In genomic region chr12:116262741-116263140, GRCh38 we compare ENCODE assay signal across 16 cellular contexts. TPM values are rescaled to one million over a fixed set of nuclear protein-coding genes. Genes with fewer than 3 reads are reported as not detected.
DNase-seq lines count a peak whose midpoint lies in the region; ATAC-seq, FAIRE-seq and TF ChIP-seq lines count a peak whose summit lies in the region.
"Had no signal": no experiment of that assay in that cellular context is flagged by ENCODE, and none has a peak within 500 bp of the region (broad histone marks: within the 10 kb centered on the region; RNA-seq: fewer than 3 reads in every experiment).

No MANE protein-coding gene starts in this region.

- peaks cover 48% of the 10 kb centered on the region for H3K4me1 Mint-ChIP-seq in chondrocyte (ENCODE audit: low read depth)

- TF ChIP-seq POLR2A in A549 (IDR thresholded peaks at IDR 0.05; ENCODE audit: low read length) (no peak), H54 (IDR thresholded peaks at IDR 0.05; ENCODE audit: low read depth, low read length) (no peak)

- H3K9me3 ChIP-seq in A549 (no peaks in the 10 kb centered on the region), trophoblast cell (ENCODE audit: insufficient read depth, low read depth, low read length) (no peaks in the 10 kb centered on the region)

- ATAC-seq in A549 (no peak), Right ventricle myocardium inferior (no peak)
- ATAC-seq: GM12878, HCT116 had no signal

- FAIRE-seq in A549 (lab: Jason Lieb, UNC), result no peak
- peak; percentile 15 for FAIRE-seq in H54 (lab: Jason Lieb, UNC)
- FAIRE-seq: GM12878, GM18507 had no signal

- POLR2A ChIA-PET in A549 (lab: Yijun Ruan, JAX), result no interaction called here

- no peak overlapping the region for H4K91ac ChIP-seq in trophoblast cell (ENCODE audit: low read depth, low read length)

- H3K4me1 ChIP-seq in A549 (peaks cover 100% of the 10 kb centered on the region), trophoblast cell (ENCODE audit: control insufficient read depth in 1 of 2, insufficient read depth in 2 of 2, low read length in 2 of 2) (peaks cover 2 to 15% of the 10 kb centered on the region in 2 experiments)

- no peak overlapping the region for H2BK5ac ChIP-seq in trophoblast cell (ENCODE audit: low read depth, low read length, poor library complexity)

- TF ChIP-seq EP300 in A549 (IDR thresholded peaks at IDR 0.05), result no peak

- H3K36me3 Mint-ChIP-seq in chondrocyte (ENCODE audit: low read depth), result no peaks in the 10 kb centered on the region
- H3K36me3 Mint-ChIP-seq: CD4-positive, alpha-beta memory T cell; IgD-negative memory B cell had no signal

- H3K4me3 Mint-ChIP-seq in chondrocyte (ENCODE audit: unreplicated experiment), result no peak overlapping the region
- H3K4me3 Mint-ChIP-seq: B cell had no signal

- TF ChIP-seq RAD21 in A549 (conservative IDR thresholded peaks at IDR 0.05 in 1 of 2, IDR thresholded peaks at IDR 0.05 in 1 of 2), result no peak

- DNase-seq in A549 (ENCODE audit: low read depth in 1 of 2, low spot score in 1 of 2), result no peak
- DNase-seq in H54 (ENCODE audit: insufficient read length, low spot score), result no peak
- DNase-seq in chondrocyte (ENCODE audit: low spot score), result no peak
- peak; percentile 21 to 86 for DNase-seq in trophoblast cell
- no peak for DNase-seq in brain microvascular endothelial cell
- DNase-seq in GDM1 (lab: John Stamatoyannopoulos, UW), result no peak
- no peak for DNase-seq in Right ventricle myocardium inferior (ENCODE audit: missing footprints)
- DNase-seq: C1 segment of cervical spinal cord; CD4-positive, alpha-beta memory T cell; DND-41; KG1 had no signal

- H4K8ac ChIP-seq in trophoblast cell (ENCODE audit: low read depth, low read length), result no peak overlapping the region

- no peak overlapping the region for H2BK12ac ChIP-seq in trophoblast cell (ENCODE audit: low read length)

- WGBS in A549 (ENCODE audit: missing lambda C conversion rate), result 91% methylated on average over 2 of the region's 2 CpGs
- no CpG with 5 or more reads among the region's 2 CpGs for WGBS in trophoblast cell (ENCODE audit: extremely low coverage, insufficient coverage, insufficient read length)

- no peak overlapping the region for H3K4ac ChIP-seq in trophoblast cell (ENCODE audit: low read depth, low read length)

- intact Hi-C loops in Right ventricle myocardium inferior (cut with DNase I), result loop anchor here (10.0 kb wide), 1 partner anchor 432 kb away; no protein-coding TSS in a partner anchor

- peak overlapping the region; percentile 76 for H3K27ac Mint-ChIP-seq in chondrocyte (ENCODE audit: unreplicated experiment)
- H3K27ac Mint-ChIP-seq: B cell, IgD-negative memory B cell had no signal

- H3K27ac ChIP-seq in A549 (no peak overlapping the region), trophoblast cell (ENCODE audit: low read depth, low read length) (no peak overlapping the region), brain microvascular endothelial cell (no peak overlapping the region)

- H3K27me3 ChIP-seq in trophoblast cell (ENCODE audit: insufficient read depth, low read length) (no peaks in the 10 kb centered on the region), brain microvascular endothelial cell (replicated peaks) (no peaks in the 10 kb centered on the region)

- H3K18ac ChIP-seq in trophoblast cell (ENCODE audit: low read length), result no peak overlapping the region

- peaks cover 11% of the 10 kb centered on the region for H3K79me2 ChIP-seq in trophoblast cell (ENCODE audit: control insufficient read depth, insufficient read depth, low read length, poor library complexity)

- H3K27me3 Mint-ChIP-seq in chondrocyte (ENCODE audit: low read depth), result no peaks in the 10 kb centered on the region
- H3K27me3 Mint-ChIP-seq: B cell; CD4-positive, alpha-beta memory T cell; IgD-negative memory B cell had no signal

- no peak overlapping the region for H2AK5ac ChIP-seq in trophoblast cell (ENCODE audit: low read length)

- no peak overlapping the region for H2AFZ ChIP-seq in trophoblast cell (ENCODE audit: insufficient read depth, low read length, poor library complexity)

- H3K36me3 ChIP-seq in trophoblast cell (ENCODE audit: control insufficient read depth in 1 of 2, insufficient read depth in 2 of 2, low read length in 2 of 2) (no peaks in the 10 kb centered on the region), brain microvascular endothelial cell (replicated peaks) (no peaks in the 10 kb centered on the region)

- no peak overlapping the region for H3K9ac ChIP-seq in trophoblast cell (ENCODE audit: low read length)

- no peaks in the 10 kb centered on the region for H3K9me3 Mint-ChIP-seq in chondrocyte (ENCODE audit: low read depth)
- H3K9me3 Mint-ChIP-seq: CD4-positive, alpha-beta memory T cell; IgD-negative memory B cell had no signal

- H3K4me3 ChIP-seq in A549, result no peak overlapping the region
- no peak overlapping the region for H3K4me3 ChIP-seq in trophoblast cell (ENCODE audit: low read depth, low read length)
- H3K4me3 ChIP-seq in brain microvascular endothelial cell (ENCODE audit: low read depth, low read length), result no peak overlapping the region
- H3K4me3 ChIP-seq: GM12878 had no signal

- no peak overlapping the region for H3K14ac ChIP-seq in trophoblast cell (ENCODE audit: low read length)

- H3K23ac ChIP-seq in trophoblast cell (ENCODE audit: low read length), result no peak overlapping the region

- H3K4me2 ChIP-seq in A549, result peak overlapping the region; percentile 20; the same call in 2 of the 3 replicates
- no peak overlapping the region for H3K4me2 ChIP-seq in trophoblast cell (ENCODE audit: low read length)

- no peak overlapping the region for H4K12ac ChIP-seq in trophoblast cell (ENCODE audit: low read depth, low read length)

- H2BK120ac ChIP-seq in trophoblast cell (ENCODE audit: insufficient read depth, low read length, poor library complexity), result no peak overlapping the region

- no peaks in the 10 kb centered on the region for H3K79me1 ChIP-seq in trophoblast cell (ENCODE audit: low read length)

- CTCF ChIA-PET in A549 (lab: Yijun Ruan, JAX), result interaction anchor here (0.6 to 1.2 kb wide), 3 partner anchors 10 to 122 kb away, joined by 3 read pairs; no protein-coding TSS in a partner anchor

- no peak for TF ChIP-seq CTCF in A549 (IDR thresholded peaks at IDR 0.05)
- no peak for TF ChIP-seq CTCF in chondrocyte (IDR thresholded peaks at IDR 0.05)
- TF ChIP-seq CTCF in brain microvascular endothelial cell (IDR thresholded peaks at IDR 0.05; ENCODE audit: low read depth, low read length, missing control alignments), result no peak

- in situ Hi-C loops in brain microvascular endothelial cell (cut with HindIII; ENCODE audit: low pct_ligation_motif_present, low sequenced_read_pairs), result no loop called here

TF ChIP-seq in A549, 52 proteins besides CTCF, POLR2A, EP300 and RAD21:
- TF ChIP-seq HMGXB4 (CRISPR knock-in tag; IDR thresholded peaks at IDR 0.05; ENCODE audit: borderline replicate concordance) (no peak), SMC3 (IDR thresholded peaks at IDR 0.05) (no peak)
TF ChIP-seq in A549: peak in this region for 0.

RNA-seq across cellular contexts. Expression of gene MED13L, which starts 14.8 kb away (rescaled TPM):
- polyA plus RNA-seq in A549 (2011; rRNA removed) (126 and 134 TPM in 2 replicates), A549 (2017; fragmentation: RNase III; extraction: RNeasy Plus Mini Kit Qiagen cat#74134 plus additional on column Dnase treatment) (23.2 to 27.7 TPM (median 25.9 TPM) in 3 replicates)
- polyA plus RNA-seq in A549 (2012; cell fraction: cytosol; rRNA removed), result 21.5 and 29.3 TPM in 2 replicates
- 22.3 and 36.4 TPM in 2 replicates for polyA plus RNA-seq in A549 (2012; cell fraction: nucleus; rRNA removed)
- 321 and 335 TPM in 2 replicates for polyA minus RNA-seq in A549 (2011; rRNA and poly(A)+ RNA removed)
- total RNA-seq in chondrocyte (154 to 211 TPM (median 162 TPM) in 3 replicates), Right ventricle myocardium inferior (59.8 TPM)
- polyA plus RNA-seq in trophoblast cell (2013), result 34.4 and 38.4 TPM in 2 replicates

Comparison
In these comparisons a context has a peak if more than half of its experiments do, and no peak if none do; other contexts are left out.
1. DNase-seq: peak in trophoblast cell (2 of 2); none in A549 (0 of 2), H54 (single experiment), chondrocyte (single experiment), brain microvascular endothelial cell (single experiment), GDM1 (single experiment) and Right ventricle myocardium inferior (single experiment).